ENCODE assay signal across 14 cellular contexts in genomic region chr2:212913902-212914301, GRCh38.
A peak's percentile ranks its signal among the peaks of the same experiment; 100 is the strongest.
DNase-seq lines count a peak whose midpoint lies in the region; ATAC-seq, FAIRE-seq and TF ChIP-seq lines count a peak whose summit lies in the region.
"Had no signal": no experiment of that assay in that cellular context is flagged by ENCODE, and none has a peak within 500 bp of the region (broad histone marks: within the 10 kb centered on the region; RNA-seq: fewer than 3 reads in every experiment).

No MANE protein-coding gene starts in this region.

- no peak for TF ChIP-seq POLR2A in A549 (IDR thresholded peaks at IDR 0.05; ENCODE audit: low read length)

- H3K4me3 ChIP-seq in A549 (no peak overlapping the region), mucosa of stomach (ENCODE audit: low read length) (no peak overlapping the region)

- H3K36me3 Mint-ChIP-seq in HFFc6 (ENCODE audit: low read depth) (no peaks in the 10 kb centered on the region), nephron progenitor cell (ENCODE audit: low read depth) (no peaks in the 10 kb centered on the region)
- H3K36me3 Mint-ChIP-seq: CD14-positive monocyte, IgD-negative memory B cell had no signal

- H3K27ac ChIP-seq in A549 (peak overlapping the region in 1 of 2 experiments; percentile 85; a peak in 2 of 6 replicates), epithelial cell of prostate (peak overlapping the region; percentile 92)

- 83% methylated on average over 4 of the region's 4 CpGs for WGBS in A549 (ENCODE audit: missing lambda C conversion rate)

- H3K4me1 ChIP-seq in A549: peaks cover 33% of the 10 kb centered on the region
- H3K4me1 ChIP-seq in mucosa of stomach (ENCODE audit: control insufficient read depth, insufficient read depth, low read length): peaks cover 69% of the 10 kb centered on the region

- no peak for TF ChIP-seq RAD21 in A549 (conservative IDR thresholded peaks at IDR 0.05 in 1 of 2, IDR thresholded peaks at IDR 0.05 in 1 of 2)

- CTCF ChIA-PET in A549 (lab: Yijun Ruan, JAX): no interaction called here

- no peaks in the 10 kb centered on the region for H3K27me3 ChIP-seq in mucosa of stomach (ENCODE audit: control insufficient read depth, insufficient read depth, low read length)

- no peak for DNase-seq in A549 (ENCODE audit: low read depth in 1 of 2, low spot score in 1 of 2)
- DNase-seq in HFFc6: no peak
- DNase-seq in epithelial cell of prostate (ENCODE audit: low read depth, low spot score): no peak
- no peak for DNase-seq in nephron progenitor cell
- DNase-seq in NOMO-1 (lab: John Stamatoyannopoulos, UW; ENCODE audit: unreplicated experiment in 2 of 2): no peak
- no peak for DNase-seq in kidney glomerular epithelial cell (lab: John Stamatoyannopoulos, UW)
- DNase-seq: DMS153, EL, NCI-H187 treated with DMSO at 0.1 percent for 48 hours, NCI-H446 had no signal

- peaks cover 57% of the 10 kb centered on the region for H3K4me1 Mint-ChIP-seq in HFFc6 (ENCODE audit: low read depth)
- peaks cover 53% of the 10 kb centered on the region for H3K4me1 Mint-ChIP-seq in nephron progenitor cell
- H3K4me1 Mint-ChIP-seq: CD14-positive monocyte had no signal

- H3K27me3 Mint-ChIP-seq in HFFc6 (ENCODE audit: insufficient read depth) (no peaks in the 10 kb centered on the region), nephron progenitor cell (ENCODE audit: low read depth, poor library complexity) (no peaks in the 10 kb centered on the region)

- H3K4me3 Mint-ChIP-seq in HFFc6 (0 out of 2 replicates have a peak overlapping the region, but pooled peaks have one; percentile 13), nephron progenitor cell (no peak overlapping the region)
- H3K4me3 Mint-ChIP-seq: CD14-positive monocyte, IgD-negative memory B cell had no signal

- FAIRE-seq in A549 (lab: Jason Lieb, UNC): no peak
- FAIRE-seq: H54 had no signal

- peak overlapping the region; percentile 28 for H3K9ac ChIP-seq in mucosa of stomach (ENCODE audit: low read length)

- TF ChIP-seq CTCF in A549 (IDR thresholded peaks at IDR 0.05): no peak
- TF ChIP-seq CTCF in HFFc6 (IDR thresholded peaks at IDR 0.05): no peak
- TF ChIP-seq CTCF in nephron progenitor cell (IDR thresholded peaks at IDR 0.05): no peak

- no peak for TF ChIP-seq EP300 in A549 (IDR thresholded peaks at IDR 0.05)

- H3K9me3 Mint-ChIP-seq in HFFc6 (no peaks in the 10 kb centered on the region), nephron progenitor cell (no peaks in the 10 kb centered on the region)

- H3K4me2 ChIP-seq in A549: no peak overlapping the region

- POLR2A ChIA-PET in A549 (lab: Yijun Ruan, JAX): no interaction called here

- H3K9me3 ChIP-seq in A549: no peaks in the 10 kb centered on the region
- H3K9me3 ChIP-seq in mucosa of stomach (ENCODE audit: control insufficient read depth, low read length): no peaks in the 10 kb centered on the region

- no peaks in the 10 kb centered on the region for H3K36me3 ChIP-seq in mucosa of stomach (ENCODE audit: control insufficient read depth, insufficient read depth, low read length)

- peak overlapping the region; percentile 95 for H3K27ac Mint-ChIP-seq in HFFc6
- no peak overlapping the region for H3K27ac Mint-ChIP-seq in nephron progenitor cell
- H3K27ac Mint-ChIP-seq: CD14-positive monocyte, IgD-negative memory B cell had no signal

- no peak for ATAC-seq in A549

TF ChIP-seq in A549, 52 proteins besides CTCF, POLR2A, EP300 and RAD21:
- TF ChIP-seq MAFK (IDR thresholded peaks at IDR 0.05; ENCODE audit: partially characterized antibody) (peak; percentile 86), ZC3H11A (IDR thresholded peaks at IDR 0.05) (no peak)
